In genomic region chr2:47269316-47270232, GRCh38 we compare ENCODE assay signal across 7 cellular contexts.
DNase-seq lines count a peak whose midpoint lies in the region; ATAC-seq, FAIRE-seq and TF ChIP-seq lines count a peak whose summit lies in the region.

No MANE protein-coding gene starts in this region.

- no peak for FAIRE-seq in bronchial epithelial cell (lab: Jason Lieb, UNC)

- no peak for TF ChIP-seq CTCF in bronchial epithelial cell (IDR thresholded peaks at IDR 0.05; ENCODE audit: insufficient read depth, low read length, severe bottlenecking)
- TF ChIP-seq CTCF in liver (IDR thresholded peaks at IDR 0.05; ENCODE audit: low read depth, low read length, missing input control) = no peak
- no peak for TF ChIP-seq CTCF in tibial nerve (IDR thresholded peaks at IDR 0.05)

- WGBS in liver = 64% methylated on average over 5 of the region's 5 CpGs
- WGBS in tibial nerve, 2 donors = 38 to 40% methylated on average over 5 of the region's 5 CpGs

- DNase-seq in HT1080 (ENCODE audit: low read depth) (peak; percentile 100), bronchial epithelial cell (ENCODE audit: low read depth) (peak; percentile 100), tibial nerve (ENCODE audit: low spot score in 2 of 2) (peak in 1 of 2 donors; percentile 36), cerebellar nuclear complex (lab: John Stamatoyannopoulos, UW) (no peak)
- no peak for DNase-seq in NK-92 treated with Interleukin-12 subunit alpha and Interleukin-12 subunit beta, amount 100 ng/mL, for 24 hours (lab: John Stamatoyannopoulos, UW)

- H3K9me3 ChIP-seq in liver (ENCODE audit: control insufficient read depth in 4 of 4, low read length in 3 of 4) = no peaks in the 10 kb centered on the region
- no peaks in the 10 kb centered on the region for H3K9me3 ChIP-seq in tibial nerve

- TF ChIP-seq EP300 in tibial nerve (IDR thresholded peaks at IDR 0.05) = no peak

- no peaks in the 10 kb centered on the region for H3K36me3 ChIP-seq in bronchial epithelial cell (ENCODE audit: control insufficient read depth, insufficient read depth, low read length)
- H3K36me3 ChIP-seq in liver (ENCODE audit: control insufficient read depth in 4 of 4, insufficient read depth in 3 of 4, low read depth in 1 of 4, low read length in 3 of 4) = no peaks in the 10 kb centered on the region
- no peaks in the 10 kb centered on the region for H3K36me3 ChIP-seq in tibial nerve

- peak in 1 of 2 donors; percentile 2 for TF ChIP-seq RAD21 in liver (IDR thresholded peaks at IDR 0.05)

- no peak for TF ChIP-seq POLR2A in tibial nerve (IDR thresholded peaks at IDR 0.05)

- H3K4me3 ChIP-seq in bronchial epithelial cell (ENCODE audit: low read depth, low read length) = no peak overlapping the region
- H3K4me3 ChIP-seq in liver (ENCODE audit: low read depth in 1 of 3, low read length in 3 of 3) = no peak overlapping the region
- no peak overlapping the region for H3K4me3 ChIP-seq in tibial nerve

- H3K9ac ChIP-seq in liver (ENCODE audit: low read depth in 1 of 2, low read length in 2 of 2) = no peak overlapping the region

- ATAC-seq in HG03108 (IDR thresholded peaks at IDR 0.05; ENCODE audit: unreplicated experiment) = no peak

- H3K27ac ChIP-seq in liver (ENCODE audit: low read depth in 1 of 2, low read length in 2 of 2) (no peak overlapping the region), tibial nerve (peak overlapping the region in 3 of 4 donors; percentile 65 to 80 (median 67))

- no peaks in the 10 kb centered on the region for H3K27me3 ChIP-seq in bronchial epithelial cell (ENCODE audit: control insufficient read depth, insufficient read depth, low read length)
- H3K27me3 ChIP-seq in liver (ENCODE audit: control insufficient read depth in 4 of 4, insufficient read depth in 4 of 4, low read length in 3 of 4) = no peaks in the 10 kb centered on the region
- no peaks in the 10 kb centered on the region for H3K27me3 ChIP-seq in tibial nerve

- peaks cover 13 to 25% (median 18%) of the 10 kb centered on the region in 4 donors for H3K4me1 ChIP-seq in liver (ENCODE audit: control insufficient read depth in 4 of 4, insufficient read depth in 4 of 4, low read length in 3 of 4)
- H3K4me1 ChIP-seq in tibial nerve = peaks cover 0 to 40% (median 18%) of the 10 kb centered on the region in 4 donors

TF ChIP-seq in liver, 16 proteins besides CTCF, POLR2A, EP300 and RAD21:
- TF ChIP-seq EGR1 (IDR thresholded peaks at IDR 0.05; ENCODE audit: low read depth in 2 of 2) = no peak
- TF ChIP-seq HNF4G (IDR thresholded peaks at IDR 0.05) = peak; percentile 18
- peak; percentile 10 to 55 for TF ChIP-seq HNF4A (conservative IDR thresholded peaks at IDR 0.05)

Comparison
In these comparisons a context has a peak if more than half of its experiments do, and no peak if none do; other contexts are left out.
1. DNase-seq: peak in HT1080 (single experiment) and bronchial epithelial cell (single experiment); none in NK-92 treated with Interleukin-12 subunit alpha and Interleukin-12 subunit beta, amount 100 ng/mL, for 24 hours (single experiment) and cerebellar nuclear complex (0 of 2).
2. H3K27ac ChIP-seq: peak in tibial nerve (3 of 4); none in liver (0 of 2).